Comparison of ENCODE assay signal across 8 cellular contexts in genomic region chr16:19898924-19899604, GRCh38. TPM values are rescaled to one million over a fixed set of nuclear protein-coding genes. Genes with fewer than 3 reads are reported as not detected.
DNase-seq lines count a peak whose midpoint lies in the region; ATAC-seq and TF ChIP-seq lines count a peak whose summit lies in the region.

No MANE protein-coding gene starts in this region.

- H3K27ac Mint-ChIP-seq in effector memory CD8-positive, alpha-beta T cell, result no peak overlapping the region

- H3K79me1 ChIP-seq in mesendoderm (ENCODE audit: low read length), result no peaks in the 10 kb centered on the region

- peaks cover 3% of the 10 kb centered on the region for H3K36me3 Mint-ChIP-seq in effector memory CD8-positive, alpha-beta T cell (ENCODE audit: insufficient read depth)

- TF ChIP-seq CTCF in A673 (conservative IDR thresholded peaks at IDR 0.05; ENCODE audit: low read depth, low read length), result peak; percentile 82
- TF ChIP-seq CTCF in GM10248 (IDR thresholded peaks at IDR 0.05; ENCODE audit: control extremely low read depth, extremely low read depth, low read depth, missing control alignments), result peak; percentile 68
- TF ChIP-seq CTCF in NB4 (IDR thresholded peaks at IDR 0.05; ENCODE audit: low read depth, low read length), result peak; percentile 82
- TF ChIP-seq CTCF in uterus (IDR thresholded peaks at IDR 0.05), result peak; percentile 59 to 72 (median 64)

- no peak overlapping the region for H2BK15ac ChIP-seq in mesendoderm (replicated peaks; ENCODE audit: low read depth)

- H3K9me3 ChIP-seq in A673 (ENCODE audit: low read depth, low read length, poor library complexity, severe bottlenecking) (no peaks in the 10 kb centered on the region), uterus (no peaks in the 10 kb centered on the region)

- TF ChIP-seq POLR2A in NB4 (IDR thresholded peaks at IDR 0.05; ENCODE audit: extremely low read depth, insufficient read length) (no peak), uterus (IDR thresholded peaks at IDR 0.05) (no peak)

- no peak overlapping the region for H3K4me3 Mint-ChIP-seq in effector memory CD8-positive, alpha-beta T cell

- no peak overlapping the region for H3K4ac ChIP-seq in mesendoderm (ENCODE audit: low read depth, low read length)

- peak overlapping the region; percentile 58 for H3K56ac ChIP-seq in mesendoderm (ENCODE audit: low read length)

- no peak overlapping the region for H3K23ac ChIP-seq in mesendoderm (ENCODE audit: low read length)

- H3K36me3 ChIP-seq in A673 (ENCODE audit: insufficient read depth, low read length, poor library complexity, severe bottlenecking) (no peaks in the 10 kb centered on the region), mesendoderm (ENCODE audit: control insufficient read depth, insufficient read depth, low read length) (no peaks in the 10 kb centered on the region), uterus (no peaks in the 10 kb centered on the region)

- no peak overlapping the region for H3K4me2 ChIP-seq in mesendoderm (ENCODE audit: low read length)

- H2AK5ac ChIP-seq in mesendoderm (ENCODE audit: low read length), result no peak overlapping the region

- peak; percentile 37 for ATAC-seq in effector memory CD8-positive, alpha-beta T cell (replicated peaks)

- CTCF ChIA-PET in A673 (lab: Charles Lee) (interaction anchor here (0.6 to 2.9 kb wide), 7 partner anchors 8 to 804 kb away, joined by 3 to 13 read pairs (median 4); no protein-coding TSS in a partner anchor), GM10248 (lab: Yijun Ruan, JAX) (interaction anchor here (0.7 to 5.3 kb wide), 15 partner anchors 9 to 494 kb away, joined by 3 to 55 read pairs (median 4); no protein-coding TSS in a partner anchor)

- no peak overlapping the region for H2BK5ac ChIP-seq in mesendoderm (ENCODE audit: low read length)

- WGBS in mesendoderm (ENCODE audit: extremely low coverage, insufficient coverage, low lambda C conversion rate), result no CpG with 5 or more reads among the region's 13 CpGs

- H2BK120ac ChIP-seq in mesendoderm (ENCODE audit: low read depth, low read length), result no peak overlapping the region

- H3K9me3 Mint-ChIP-seq in effector memory CD8-positive, alpha-beta T cell, result no peaks in the 10 kb centered on the region

- no peaks in the 10 kb centered on the region for H3K27me3 ChIP-seq in A673 (replicated peaks; ENCODE audit: insufficient read depth, low read depth, low read length, poor library complexity)
- no peaks in the 10 kb centered on the region for H3K27me3 ChIP-seq in mesendoderm (ENCODE audit: insufficient read depth, low read length, poor library complexity)
- H3K27me3 ChIP-seq in uterus, result no peaks in the 10 kb centered on the region

- H4K8ac ChIP-seq in mesendoderm (ENCODE audit: low read depth, low read length), result no peak overlapping the region

- peak overlapping the region; percentile 30 for H3K9ac ChIP-seq in mesendoderm (ENCODE audit: low read length)

- H3K4me3 ChIP-seq in A673 (ENCODE audit: low read depth, low read length, poor library complexity, severe bottlenecking), result no peak overlapping the region
- H3K4me3 ChIP-seq in NB4 (ENCODE audit: low read depth, low read length), result no peak overlapping the region
- H3K4me3 ChIP-seq in mesendoderm (ENCODE audit: low read length), result no peak overlapping the region
- no peak overlapping the region for H3K4me3 ChIP-seq in uterus

- H4K5ac ChIP-seq in mesendoderm (ENCODE audit: low read length), result no peak overlapping the region

- DNase-seq in A673 (ENCODE audit: low spot score) (peak; percentile 64), GM10248 (ENCODE audit: extremely low spot score) (peak; percentile 67), NB4 (ENCODE audit: low read depth) (peak; percentile 61), T1000 (lab: John Stamatoyannopoulos, UW) (peak; percentile 8), mesendoderm (peak; percentile 79), uterus (peak in 1 of 2 donors; percentile 60), NCI-H187 treated with DMSO at 0.1 percent for 48 hours (lab: John Stamatoyannopoulos, UW) (no peak)
- peak; percentile 29 to 33 (median 29) for DNase-seq in effector memory CD8-positive, alpha-beta T cell

- no peak overlapping the region for H3K27ac ChIP-seq in A673 (ENCODE audit: low read depth, low read length, poor library complexity, severe bottlenecking)
- H3K27ac ChIP-seq in mesendoderm (ENCODE audit: low read depth, low read length), result no peak overlapping the region
- no peak overlapping the region for H3K27ac ChIP-seq in uterus

- no TSS peak for BruUV-seq in A673 (replicated peaks; lab: Mats Ljungman, UMichigan)

- intact Hi-C loops in A673 (cut with micrococcal nuclease; ENCODE audit: unreplicated experiment), result loop anchor here (1.0 kb wide), 1 partner anchor 401 kb away; no protein-coding TSS in a partner anchor
- intact Hi-C loops in uterus (cut with DNase I; ENCODE audit: low total_unique reads), result no loop called here

- no peak overlapping the region for H3K18ac ChIP-seq in mesendoderm (ENCODE audit: low read length)

- no peaks in the 10 kb centered on the region for H3K4me1 ChIP-seq in A673 (ENCODE audit: insufficient read depth, low read length, poor library complexity, severe bottlenecking)
- no peaks in the 10 kb centered on the region for H3K4me1 ChIP-seq in mesendoderm (ENCODE audit: control insufficient read depth, low read depth, low read length)
- H3K4me1 ChIP-seq in uterus, result no peaks in the 10 kb centered on the region

- H3K27me3 Mint-ChIP-seq in effector memory CD8-positive, alpha-beta T cell, result peaks cover 19 to 41% of the 10 kb centered on the region in 2 donors

- no peaks in the 10 kb centered on the region for H3K79me2 ChIP-seq in mesendoderm (ENCODE audit: control insufficient read depth, insufficient read depth, low read length)

- POLR2A ChIA-PET in A673 (lab: Charles Lee; ENCODE audit: low non-redundant PET) (interaction anchor here (0.7 kb wide), 1 partner anchor 271 kb away, joined by 5 read pairs; no protein-coding TSS in a partner anchor), GM10248 (lab: Yijun Ruan, JAX) (interaction anchor here (0.7 kb wide), 1 partner anchor 1249 kb away, joined by 3 read pairs; no protein-coding TSS in a partner anchor)

- peaks cover 2 to 4% of the 10 kb centered on the region in 2 donors for H3K4me1 Mint-ChIP-seq in effector memory CD8-positive, alpha-beta T cell (ENCODE audit: low read depth in 2 of 2)

RNA-seq across cellular contexts. Expression of gene GPRC5B, which starts 14.4 kb away (rescaled TPM):
- total RNA-seq in A673 (2021), result 4.0 and 6.9 TPM in 2 replicates
- polyA plus RNA-seq in mesendoderm (2013, experiment 1 of 2), result 87.4 TPM
- 90.0 TPM for polyA plus RNA-seq in mesendoderm (2013, experiment 2 of 2)
- 10 to 100 TPM; 16.5 to 53.0 (median 22.3) TPM for total RNA-seq in uterus
